In genomic region chr4:151777471-151777870, GRCh38 we compare ENCODE assay signal across 25 cellular contexts. TPM values are rescaled to one million over a fixed set of nuclear protein-coding genes. Genes with fewer than 3 reads are reported as not detected.
DNase-seq lines count a peak whose midpoint lies in the region; ATAC-seq and FAIRE-seq lines count a peak whose summit lies in the region.
"Had no signal": no experiment of that assay in that cellular context is flagged by ENCODE, and none has a peak within 500 bp of the region (broad histone marks: within the 10 kb centered on the region; RNA-seq: fewer than 3 reads in every experiment).

No MANE protein-coding gene starts in this region.

- H3K4me1 Mint-ChIP-seq in activated T-cell treated with anti-CD3 and anti-CD28 coated beads, Interleukin-2, amount 50 U/mL, for 72 hours (ENCODE audit: low read depth), result peaks cover 5% of the 10 kb centered on the region
- H3K4me1 Mint-ChIP-seq in activated T-helper 17 cell treated with anti-CD3 and anti-CD28 coated beads, Interleukin-2, amount 50 U/mL, for 72 hours, result no peaks in the 10 kb centered on the region
- H3K4me1 Mint-ChIP-seq: CD14-positive monocyte had no signal

- H3K9me3 Mint-ChIP-seq in activated T-cell treated with anti-CD3 and anti-CD28 coated beads, Interleukin-2, amount 50 U/mL, for 72 hours, result peaks cover 10 to 16% of the 10 kb centered on the region in 2 donors
- H3K9me3 Mint-ChIP-seq in activated T-helper 17 cell treated with anti-CD3 and anti-CD28 coated beads, Interleukin-2, amount 50 U/mL, for 72 hours, result peaks cover 16% of the 10 kb centered on the region

- peak; percentile 33 to 43 for ATAC-seq in activated T-cell treated with anti-CD3 and anti-CD28 coated beads, Interleukin-2, amount 50 U/mL, for 72 hours (replicated peaks in 1 of 2)
- peak; percentile 45 for ATAC-seq in activated T-helper 17 cell treated with anti-CD3 and anti-CD28 coated beads, Interleukin-2, amount 50 U/mL, for 72 hours (replicated peaks)
- ATAC-seq: GM12878 had no signal

- DNase-seq in activated T-cell treated with anti-CD3 and anti-CD28 coated beads, Interleukin-2, amount 50 U/mL, for 72 hours, result no peak
- no peak for DNase-seq in activated T-cell treated with anti-CD3 and anti-CD28 coated beads, Interleukin-2, amount 50 U/mL, for 1 hour
- DNase-seq in activated naive CD4-positive, alpha-beta T cell treated with anti-CD3 and anti-CD28 coated beads, Interleukin-2, amount 50 U/mL, for 16 hours, result no peak
- DNase-seq in GM19239 (ENCODE audit: insufficient read length, low spot score), result no peak
- DNase-seq: 8988T; ACHN; BE2C; C1 segment of cervical spinal cord; CD4-positive, alpha-beta memory T cell; CD4-positive, CD25-positive, alpha-beta regulatory T cell; CD8-positive, alpha-beta memory T cell; COR-L47; DMS 273 treated with DMSO at 0.1 percent for 48 hours; DMS153; DMS53; DMS79; DND-41; EL; GDM1 had no signal

- H3K4me3 Mint-ChIP-seq in activated T-cell treated with anti-CD3 and anti-CD28 coated beads, Interleukin-2, amount 50 U/mL, for 72 hours, result no peak overlapping the region
- H3K4me3 Mint-ChIP-seq in activated T-helper 17 cell treated with anti-CD3 and anti-CD28 coated beads, Interleukin-2, amount 50 U/mL, for 72 hours, result no peak overlapping the region
- H3K4me3 Mint-ChIP-seq: CD4-positive, alpha-beta memory T cell; CD4-positive, CD25-positive, alpha-beta regulatory T cell; CD8-positive, alpha-beta memory T cell had no signal

- peaks cover 15% of the 10 kb centered on the region for H3K27me3 Mint-ChIP-seq in activated T-cell treated with anti-CD3 and anti-CD28 coated beads, Interleukin-2, amount 50 U/mL, for 72 hours (ENCODE audit: low read depth)
- peaks cover 25% of the 10 kb centered on the region for H3K27me3 Mint-ChIP-seq in activated T-helper 17 cell treated with anti-CD3 and anti-CD28 coated beads, Interleukin-2, amount 50 U/mL, for 72 hours

- peaks cover 7 to 15% of the 10 kb centered on the region in 2 donors for H3K36me3 Mint-ChIP-seq in activated T-cell treated with anti-CD3 and anti-CD28 coated beads, Interleukin-2, amount 50 U/mL, for 72 hours (ENCODE audit: insufficient read depth in 2 of 2)
- no peaks in the 10 kb centered on the region for H3K36me3 Mint-ChIP-seq in activated T-helper 17 cell treated with anti-CD3 and anti-CD28 coated beads, Interleukin-2, amount 50 U/mL, for 72 hours (ENCODE audit: low read depth)
- H3K36me3 Mint-ChIP-seq: CD14-positive monocyte; CD4-positive, CD25-positive, alpha-beta regulatory T cell had no signal

- no peak overlapping the region for H3K27ac Mint-ChIP-seq in activated T-cell treated with anti-CD3 and anti-CD28 coated beads, Interleukin-2, amount 50 U/mL, for 72 hours
- H3K27ac Mint-ChIP-seq in activated T-helper 17 cell treated with anti-CD3 and anti-CD28 coated beads, Interleukin-2, amount 50 U/mL, for 72 hours, result no peak overlapping the region
- H3K27ac Mint-ChIP-seq: CD14-positive monocyte; CD4-positive, alpha-beta memory T cell; CD4-positive, CD25-positive, alpha-beta regulatory T cell; CD8-positive, alpha-beta memory T cell had no signal

- no peak for FAIRE-seq in GM19239 (lab: Jason Lieb, UNC)
- FAIRE-seq: A204.1, GM12878, GM12892, GM18507 had no signal

RNA-seq across cellular contexts. Expression of gene GATB, which starts 16.7 kb away (rescaled TPM):
- total RNA-seq in activated T-cell treated with anti-CD3 and anti-CD28 coated beads, Interleukin-2, amount 50 U/mL, for 72 hours, result 10 to 100 TPM; 15.4 to 19.5 TPM
- 10 to 100 TPM; 19.1 to 24.1 TPM for total RNA-seq in activated T-helper 17 cell treated with anti-CD3 and anti-CD28 coated beads, Interleukin-2, amount 50 U/mL, for 72 hours
